ENCODE assay signal across 8 cellular contexts in the genomic region with DNA sequence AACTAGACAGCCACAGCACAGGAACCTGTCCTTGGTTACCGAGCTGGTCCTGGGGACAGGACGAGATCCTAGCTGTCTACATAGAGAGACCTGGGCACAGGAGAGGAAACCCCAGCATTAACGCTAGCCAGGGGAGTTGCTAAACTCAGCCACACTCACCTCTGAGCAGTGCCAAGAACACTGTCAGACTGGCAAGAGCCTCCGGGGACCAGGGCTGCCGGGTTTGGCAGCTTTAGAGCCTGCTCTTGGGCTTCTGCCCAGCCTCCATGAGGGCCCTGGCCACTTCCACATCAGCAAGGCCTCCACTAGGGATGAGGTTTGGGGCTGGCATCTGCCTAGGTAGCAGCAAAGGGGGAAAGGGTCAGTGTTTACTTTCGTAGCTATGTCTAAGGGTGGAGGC. TPM values are rescaled to one million over a fixed set of nuclear protein-coding genes. Genes with fewer than 3 reads are reported as not detected.
DNase-seq lines count a peak whose midpoint lies in the region; ATAC-seq and TF ChIP-seq lines count a peak whose summit lies in the region.

No MANE protein-coding gene starts in this region.

- H3K4me1 Mint-ChIP-seq in naive B cell = peaks cover 59 to 83% (median 82%) of the 10 kb centered on the region in 3 donors
- H3K4me1 Mint-ChIP-seq in endothelial cell (ENCODE audit: unreplicated experiment) = peaks cover 41% of the 10 kb centered on the region

- no peak for ATAC-seq in naive B cell (ENCODE audit: low read depth in 2 of 2)
- ATAC-seq in GM18502 (IDR thresholded peaks at IDR 0.05; ENCODE audit: poor library complexity, unreplicated experiment) = no peak
- ATAC-seq in GM21825 (IDR thresholded peaks at IDR 0.05; ENCODE audit: unreplicated experiment) = no peak

- H3K27me3 Mint-ChIP-seq in naive B cell (no peaks in the 10 kb centered on the region), endothelial cell (ENCODE audit: unreplicated experiment) (peaks cover 14% of the 10 kb centered on the region)

- peak overlapping the region; percentile 38 for H3K4me3 ChIP-seq in BJ (ENCODE audit: low read depth, low read length)
- peak overlapping the region in 57 of 59 donors; percentile 37 to 78 (median 63) for H3K4me3 ChIP-seq in dorsolateral prefrontal cortex

- H3K27ac Mint-ChIP-seq in naive B cell (peak overlapping the region; percentile 99 to 100 (median 100)), endothelial cell (ENCODE audit: unreplicated experiment) (no peak overlapping the region)

- DNase-seq in BJ (ENCODE audit: low read depth) (no peak), NCI-H446 (lab: John Stamatoyannopoulos, UW) (peak; percentile 67 to 88), dorsolateral prefrontal cortex (peak in 7 of 10 donors; percentile 34 to 70 (median 54)), naive B cell (no peak), endothelial cell (ENCODE audit: low spot score) (no peak), SKM-1 treated with dmso at 0.1 percent for 144 hours (lab: John Stamatoyannopoulos, UW; ENCODE audit: unreplicated experiment) (no peak)

- H3K36me3 Mint-ChIP-seq in naive B cell (peaks cover 0 to 8% of the 10 kb centered on the region in 2 donors), endothelial cell (ENCODE audit: low read depth, unreplicated experiment) (peaks cover 18% of the 10 kb centered on the region)

- H3K27me3 ChIP-seq in BJ (ENCODE audit: control insufficient read depth, insufficient read depth, low read length) = no peaks in the 10 kb centered on the region
- H3K27me3 ChIP-seq in dorsolateral prefrontal cortex = no peaks in the 10 kb centered on the region

- peak overlapping the region; percentile 49 to 98 (median 91) for H3K4me3 Mint-ChIP-seq in naive B cell
- H3K4me3 Mint-ChIP-seq in endothelial cell (ENCODE audit: unreplicated experiment) = no peak overlapping the region

- peak overlapping the region; percentile 31 to 100 (median 97) for H3K27ac ChIP-seq in dorsolateral prefrontal cortex

- no peak for TF ChIP-seq CTCF in BJ (IDR thresholded peaks at IDR 0.05; ENCODE audit: insufficient read depth, low read depth, low read length)
- no peak for TF ChIP-seq CTCF in dorsolateral prefrontal cortex (IDR thresholded peaks at IDR 0.05 in 54 of 56, conservative IDR thresholded peaks at IDR 0.05 in 2 of 56; ENCODE audit: low read depth in 1 of 56, partially characterized antibody in 56 of 56)
- no peak for TF ChIP-seq CTCF in endothelial cell (IDR thresholded peaks at IDR 0.05; ENCODE audit: unreplicated experiment)

- CTCF ChIA-PET in BJ (lab: Yijun Ruan, JAX) = interaction anchor here (1.0 to 5.9 kb wide), 4 partner anchors 12 to 121 kb away, joined by 3 to 87 read pairs (median 6); partner anchors contain the start of genes AAMP, CATIP and PNKD

- peaks cover 15% of the 10 kb centered on the region for H3K36me3 ChIP-seq in BJ (ENCODE audit: control insufficient read depth, insufficient read depth, low read length)

- H3K9me3 Mint-ChIP-seq in naive B cell (no peaks in the 10 kb centered on the region), endothelial cell (ENCODE audit: unreplicated experiment) (no peaks in the 10 kb centered on the region)

- intact Hi-C loops in dorsolateral prefrontal cortex (cut with DNase I) = loop anchor here (2.0 to 10.0 kb wide), 2 partner anchors 13 to 379 kb away; no protein-coding TSS in a partner anchor

- POLR2A ChIA-PET in BJ (lab: Charles Lee) = no interaction called here

RNA-seq across cellular contexts. Expression of gene TMBIM1, which starts 6.7 kb away (rescaled TPM):
- polyA plus RNA-seq in BJ (2011; rRNA removed) (116 and 206 TPM in 2 replicates), naive B cell (ENCODE audit: low read depth in 6 of 6) (100 to 1,000 TPM in 4 of 6 donors, 10 to 100 TPM in 2; 72.6 to 137 (median 108) TPM)
- polyA minus RNA-seq in BJ (2011; rRNA and poly(A)+ RNA removed) = 63.6 and 64.6 TPM in 2 replicates
- total RNA-seq in dorsolateral prefrontal cortex (100 to 1,000 TPM in 38 of 120 experiments, 10 to 100 TPM in 82; 38.7 to 279 (median 82.0) TPM), endothelial cell (ENCODE audit: unreplicated experiment) (78.5 TPM)

RNA-seq across cellular contexts. Expression of gene PNKD, which starts 15.3 kb away (rescaled TPM):
- polyA plus RNA-seq in BJ (2011; rRNA removed) (44.5 and 54.5 TPM in 2 replicates), naive B cell (ENCODE audit: low read depth in 6 of 6) (100 to 1,000 TPM in 5 of 6 donors, 10 to 100 TPM in 1; 99.4 to 143 (median 127) TPM)
- 10.9 and 16.9 TPM in 2 replicates for polyA minus RNA-seq in BJ (2011; rRNA and poly(A)+ RNA removed)
- total RNA-seq in dorsolateral prefrontal cortex (100 to 1,000 TPM in 114 of 120 experiments, 10 to 100 TPM in 6; 74.2 to 179 (median 130) TPM), endothelial cell (ENCODE audit: unreplicated experiment) (31.7 TPM)

RNA-seq across cellular contexts. Expression of gene AAMP, which starts 15.7 kb away (rescaled TPM):
- polyA plus RNA-seq in BJ (2011; rRNA removed) = 65.1 and 84.9 TPM in 2 replicates
- polyA minus RNA-seq in BJ (2011; rRNA and poly(A)+ RNA removed) = 42.2 and 49.7 TPM in 2 replicates
- total RNA-seq in dorsolateral prefrontal cortex = 100 to 1,000 TPM in 2 of 120 experiments, 10 to 100 TPM in 118; 61.1 to 104 (median 82.4) TPM
- 100 to 1,000 TPM in 2 of 6 donors, 10 to 100 TPM in 4; 80.7 to 109 (median 96.4) TPM for polyA plus RNA-seq in naive B cell (ENCODE audit: low read depth in 6 of 6)
- total RNA-seq in endothelial cell (ENCODE audit: unreplicated experiment) = 67.6 TPM

RNA-seq across cellular contexts. Expression of gene GPBAR1, which starts 24.8 kb away (rescaled TPM):
- polyA plus RNA-seq in BJ (2011; rRNA removed) = 0.04 TPM in 1 of 2 replicates, not detected in the other
- polyA minus RNA-seq in BJ (2011; rRNA and poly(A)+ RNA removed) = 0.19 TPM in 1 of 2 replicates, not detected in the other
- 1 to 10 TPM in 2 of 120 experiments, under 1 TPM in 60, not detected in 58; 0.23 to 1.7 (median 0.47) TPM for total RNA-seq in dorsolateral prefrontal cortex
- 1 to 10 TPM in 1 of 6 donors, under 1 TPM in 4, not detected in 1; 0.18 to 1.8 (median 0.33) TPM for polyA plus RNA-seq in naive B cell (ENCODE audit: low read depth in 6 of 6)
- total RNA-seq in endothelial cell (ENCODE audit: unreplicated experiment) = 0.77 TPM

Comparison
In these comparisons a context has a peak if more than half of its experiments do, and no peak if none do; other contexts are left out.
1. DNase-seq: peak in NCI-H446 (2 of 2) and dorsolateral prefrontal cortex (7 of 10); none in BJ (single experiment), naive B cell (single experiment), endothelial cell (single experiment) and SKM-1 treated with dmso at 0.1 percent for 144 hours (single experiment).